15 cellular contexts compared by ENCODE assay signal in the genomic region with DNA sequence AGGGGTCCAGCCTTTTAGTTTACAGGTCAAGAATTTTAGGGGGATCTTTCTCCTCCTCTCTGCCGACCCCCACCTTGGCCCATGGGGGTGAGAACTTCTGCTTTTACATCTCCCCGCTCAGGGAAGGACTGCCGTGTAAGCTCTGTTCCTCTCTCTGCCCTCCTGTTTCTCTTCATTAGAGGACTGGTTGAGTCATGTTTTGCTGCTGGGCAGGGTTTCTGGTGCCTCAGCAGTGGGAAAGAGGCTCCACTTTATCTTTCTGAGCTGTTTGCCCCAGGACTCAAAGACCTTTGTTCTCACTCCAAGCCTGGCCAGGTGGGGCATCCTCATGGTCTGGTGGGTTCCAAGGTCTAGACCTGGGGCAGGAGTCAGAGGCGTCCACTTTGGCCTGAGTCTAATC.
DNase-seq lines count a peak whose midpoint lies in the region; ATAC-seq and TF ChIP-seq lines count a peak whose summit lies in the region.
"Had no signal": no experiment of that assay in that cellular context is flagged by ENCODE, and none has a peak within 500 bp of the region (broad histone marks: within the 10 kb centered on the region; RNA-seq: fewer than 3 reads in every experiment).

No MANE protein-coding gene starts in this region.

- no peaks in the 10 kb centered on the region for H4K20me1 ChIP-seq in neural progenitor cell (ENCODE audit: low read depth)
- H4K20me1 ChIP-seq: BLaER1 treated with 17β-estradiol and CSF1 and Interleukin-3, amounts not matched to agents 10 nM and 100 nM had no signal

- no peaks in the 10 kb centered on the region for H3K9me3 ChIP-seq in neural progenitor cell (ENCODE audit: low read depth)
- no peaks in the 10 kb centered on the region for H3K9me3 ChIP-seq in neuronal stem cell (replicated peaks in 1 of 2; ENCODE audit: control insufficient read depth in 2 of 2, insufficient read depth in 1 of 2, low read depth in 1 of 2, low read length in 2 of 2)
- H3K9me3 ChIP-seq: BLaER1 treated with 17β-estradiol and CSF1 and Interleukin-3, amounts not matched to agents 10 nM and 100 nM; HAP-1 had no signal

- H2BK120ac ChIP-seq in neuronal stem cell (ENCODE audit: low read depth, low read length), result no peak overlapping the region

- H3K4me1 ChIP-seq in neural progenitor cell (peaks cover 7% of the 10 kb centered on the region), neuronal stem cell (ENCODE audit: control insufficient read depth in 2 of 2, insufficient read depth in 1 of 2, low read depth in 1 of 2, low read length in 2 of 2) (peaks cover 0 to 2% of the 10 kb centered on the region in 2 donors)
- H3K4me1 ChIP-seq: HAP-1 had no signal

- H3K27me3 ChIP-seq in neural progenitor cell, result no peaks in the 10 kb centered on the region
- peaks cover 0 to 45% (median 0%) of the 10 kb centered on the region in 3 experiments for H3K27me3 ChIP-seq in neuronal stem cell (ENCODE audit: control insufficient read depth in 3 of 3, insufficient read depth in 3 of 3, low read depth in 1 of 3, low read length in 3 of 3)
- H3K27me3 ChIP-seq: BLaER1 treated with 17β-estradiol and CSF1 and Interleukin-3, amounts not matched to agents 10 nM and 100 nM had no signal

- TF ChIP-seq CTCF in CD14-positive monocyte (IDR thresholded peaks at IDR 0.05) (no peak), epithelial cell of esophagus (IDR thresholded peaks at IDR 0.05; ENCODE audit: insufficient read depth, low read depth, low read length, missing control alignments) (no peak), neural progenitor cell (IDR thresholded peaks at IDR 0.05) (no peak)

- no peak overlapping the region for H2AK5ac ChIP-seq in neuronal stem cell (ENCODE audit: low read depth, low read length)

- H3K36me3 ChIP-seq in neural progenitor cell (no peaks in the 10 kb centered on the region), neuronal stem cell (replicated peaks in 1 of 2; ENCODE audit: control insufficient read depth in 2 of 2, insufficient read depth in 2 of 2, low read length in 2 of 2) (no peaks in the 10 kb centered on the region)
- H3K36me3 ChIP-seq: BLaER1 treated with 17β-estradiol and CSF1 and Interleukin-3, amounts not matched to agents 10 nM and 100 nM; HAP-1 had no signal

- peak; percentile 8 for DNase-seq in CD14-positive monocyte (ENCODE audit: low spot score)
- DNase-seq in RPMI7951 (ENCODE audit: low read depth), result peak; percentile 75
- DNase-seq in epithelial cell of esophagus (ENCODE audit: low read depth), result peak; percentile 4
- DNase-seq in neural progenitor cell (ENCODE audit: low spot score), result no peak
- DNase-seq in stimulated activated naive CD8-positive, alpha-beta T cell treated with anti-CD3 and anti-CD28 coated beads, Interleukin-15, amount 100 ng/mL, for 72 hours, result no peak
- no peak for DNase-seq in neuronal stem cell (ENCODE audit: low spot score)
- no peak for DNase-seq in stimulated activated naive B cell treated with anti-CD40 and anti-IgM and Interleukin-4, amounts not matched to agents 10 μg/mL and 1 μg/mL and 100 μg/mL, for 72 hours
- DNase-seq in KG1 (lab: John Stamatoyannopoulos, UW), result no peak
- DNase-seq: ACHN; Calu3; CD4-positive, alpha-beta T cell; DMS 273 treated with DMSO at 0.1 percent for 48 hours; GOT3 had no signal

- ATAC-seq in stimulated activated naive CD8-positive, alpha-beta T cell treated with anti-CD3 and anti-CD28 coated beads, Interleukin-15, amount 100 ng/mL, for 72 hours, result no peak
- ATAC-seq in stimulated activated naive B cell treated with anti-CD40 and anti-IgM and Interleukin-4, amounts not matched to agents 10 μg/mL and 1 μg/mL and 100 μg/mL, for 72 hours (replicated peaks), result no peak

- H3K4me3 Mint-ChIP-seq in CD14-positive monocyte (no peak overlapping the region), neural progenitor cell (no peak overlapping the region)
- H3K4me3 Mint-ChIP-seq in stimulated activated naive CD8-positive, alpha-beta T cell treated with anti-CD3 and anti-CD28 coated beads, Interleukin-15, amount 100 ng/mL, for 72 hours, result no peak overlapping the region
- no peak overlapping the region for H3K4me3 Mint-ChIP-seq in stimulated activated naive B cell treated with anti-CD40 and anti-IgM and Interleukin-4, amounts not matched to agents 10 μg/mL and 1 μg/mL and 100 μg/mL, for 72 hours
- H3K4me3 Mint-ChIP-seq: CD4-positive, alpha-beta T cell had no signal

- no peak overlapping the region for H2BK5ac ChIP-seq in neuronal stem cell (ENCODE audit: low read length)

- no peak overlapping the region for H2BK12ac ChIP-seq in neuronal stem cell (ENCODE audit: low read length)

- no peak overlapping the region for H2BK15ac ChIP-seq in neuronal stem cell (ENCODE audit: low read length)

- H3K79me1 ChIP-seq in neuronal stem cell (ENCODE audit: low read depth, low read length), result no peaks in the 10 kb centered on the region

- H2AFZ ChIP-seq in neural progenitor cell (replicated peaks) (no peak overlapping the region), neuronal stem cell (ENCODE audit: low read length) (no peak overlapping the region)

- H3K4me3 ChIP-seq in epithelial cell of esophagus (ENCODE audit: low read length) (no peak overlapping the region), neural progenitor cell (no peak overlapping the region), neuronal stem cell (ENCODE audit: low read length in 2 of 2) (no peak overlapping the region)
- H3K4me3 ChIP-seq: BLaER1 treated with 17β-estradiol and CSF1 and Interleukin-3, amounts not matched to agents 10 nM and 100 nM; HAP-1 had no signal

- H3K27ac Mint-ChIP-seq in CD14-positive monocyte (no peak overlapping the region), neural progenitor cell (peak overlapping the region; percentile 40)
- H3K27ac Mint-ChIP-seq in stimulated activated naive CD8-positive, alpha-beta T cell treated with anti-CD3 and anti-CD28 coated beads, Interleukin-15, amount 100 ng/mL, for 72 hours, result no peak overlapping the region
- no peak overlapping the region for H3K27ac Mint-ChIP-seq in stimulated activated naive B cell treated with anti-CD40 and anti-IgM and Interleukin-4, amounts not matched to agents 10 μg/mL and 1 μg/mL and 100 μg/mL, for 72 hours
- H3K27ac Mint-ChIP-seq: CD4-positive, alpha-beta T cell had no signal

- no peaks in the 10 kb centered on the region for H3K79me2 ChIP-seq in neural progenitor cell (ENCODE audit: low read depth)

- H3K9me3 Mint-ChIP-seq in CD14-positive monocyte (peaks cover 0 to 3% (median 0%) of the 10 kb centered on the region in 7 donors), neural progenitor cell (no peaks in the 10 kb centered on the region)
- no peaks in the 10 kb centered on the region for H3K9me3 Mint-ChIP-seq in stimulated activated naive CD8-positive, alpha-beta T cell treated with anti-CD3 and anti-CD28 coated beads, Interleukin-15, amount 100 ng/mL, for 72 hours
- H3K9me3 Mint-ChIP-seq in stimulated activated naive B cell treated with anti-CD40 and anti-IgM and Interleukin-4, amounts not matched to agents 10 μg/mL and 1 μg/mL and 100 μg/mL, for 72 hours, result no peaks in the 10 kb centered on the region
- H3K9me3 Mint-ChIP-seq: CD4-positive, alpha-beta T cell had no signal

- no peaks in the 10 kb centered on the region for H3K36me3 Mint-ChIP-seq in CD14-positive monocyte
- no peaks in the 10 kb centered on the region for H3K36me3 Mint-ChIP-seq in neural progenitor cell
- H3K36me3 Mint-ChIP-seq in stimulated activated naive B cell treated with anti-CD40 and anti-IgM and Interleukin-4, amounts not matched to agents 10 μg/mL and 1 μg/mL and 100 μg/mL, for 72 hours, result no peaks in the 10 kb centered on the region

- no CpG with 5 or more reads among the region's 4 CpGs for WGBS in neuronal stem cell (ENCODE audit: extremely low coverage in 2 of 2, insufficient read length in 2 of 2, insufficient replicate concordance in 1 of 2), 2 donors

- H3K4ac ChIP-seq in neuronal stem cell (ENCODE audit: low read length), result no peak overlapping the region

- peaks cover 10 to 21% (median 15%) of the 10 kb centered on the region in 3 donors for H3K27me3 Mint-ChIP-seq in CD14-positive monocyte (ENCODE audit: low read depth in 3 of 3)
- H3K27me3 Mint-ChIP-seq in neural progenitor cell (ENCODE audit: insufficient read depth, low read depth), result peaks cover 5% of the 10 kb centered on the region
- H3K27me3 Mint-ChIP-seq in stimulated activated naive CD8-positive, alpha-beta T cell treated with anti-CD3 and anti-CD28 coated beads, Interleukin-15, amount 100 ng/mL, for 72 hours, result peaks cover 33% of the 10 kb centered on the region
- peaks cover 30 to 44% of the 10 kb centered on the region in 2 donors for H3K27me3 Mint-ChIP-seq in stimulated activated naive B cell treated with anti-CD40 and anti-IgM and Interleukin-4, amounts not matched to agents 10 μg/mL and 1 μg/mL and 100 μg/mL, for 72 hours

- no peak overlapping the region for H3K23ac ChIP-seq in neuronal stem cell (ENCODE audit: low read depth, low read length, poor library complexity)

- H4K91ac ChIP-seq in neuronal stem cell (ENCODE audit: low read depth, low read length, poor library complexity), result no peak overlapping the region

- no peak overlapping the region for H3K18ac ChIP-seq in neuronal stem cell (ENCODE audit: low read length)

- intact Hi-C loops in CD14-positive monocyte (cut with micrococcal nuclease), result no loop called here

- no peak overlapping the region for H3K27ac ChIP-seq in neural progenitor cell
- no peak overlapping the region for H3K27ac ChIP-seq in neuronal stem cell (replicated peaks; ENCODE audit: low read length)
- H3K27ac ChIP-seq: BLaER1 treated with 17β-estradiol and CSF1 and Interleukin-3, amounts not matched to agents 10 nM and 100 nM had no signal

- H3K9ac ChIP-seq in neural progenitor cell, result no peak overlapping the region
- H3K9ac ChIP-seq in neuronal stem cell (ENCODE audit: low read depth, low read length, poor library complexity), result no peak overlapping the region
- H3K9ac ChIP-seq: BLaER1 treated with 17β-estradiol and CSF1 and Interleukin-3, amounts not matched to agents 10 nM and 100 nM had no signal

- no peak overlapping the region for H4K8ac ChIP-seq in neuronal stem cell (ENCODE audit: low read depth, low read length)

- H3K4me1 Mint-ChIP-seq in CD14-positive monocyte (peaks cover 11% of the 10 kb centered on the region), neural progenitor cell (peaks cover 15% of the 10 kb centered on the region)
- no peaks in the 10 kb centered on the region for H3K4me1 Mint-ChIP-seq in stimulated activated naive CD8-positive, alpha-beta T cell treated with anti-CD3 and anti-CD28 coated beads, Interleukin-15, amount 100 ng/mL, for 72 hours
- no peaks in the 10 kb centered on the region for H3K4me1 Mint-ChIP-seq in stimulated activated naive B cell treated with anti-CD40 and anti-IgM and Interleukin-4, amounts not matched to agents 10 μg/mL and 1 μg/mL and 100 μg/mL, for 72 hours

- no peak overlapping the region for H3K14ac ChIP-seq in neuronal stem cell (ENCODE audit: low read length)

- H3F3A ChIP-seq in neural progenitor cell (ENCODE audit: low read depth), result peaks cover 9% of the 10 kb centered on the region

- no peak overlapping the region for H3K4me2 ChIP-seq in neural progenitor cell
- no peak overlapping the region for H3K4me2 ChIP-seq in neuronal stem cell (ENCODE audit: insufficient read depth, low read length, poor library complexity, severe bottlenecking)

Comparison
In these comparisons a context has a peak if more than half of its experiments do, and no peak if none do; other contexts are left out.
1. DNase-seq: peak in CD14-positive monocyte (single experiment), RPMI7951 (single experiment) and epithelial cell of esophagus (single experiment); none in neural progenitor cell (single experiment), stimulated activated naive CD8-positive, alpha-beta T cell treated with anti-CD3 and anti-CD28 coated beads, Interleukin-15, amount 100 ng/mL, for 72 hours (0 of 2), neuronal stem cell (single experiment), stimulated activated naive B cell treated with anti-CD40 and anti-IgM and Interleukin-4, amounts not matched to agents 10 μg/mL and 1 μg/mL and 100 μg/mL, for 72 hours (single experiment) and KG1 (single experiment).